11 cellular contexts compared by ENCODE assay signal in genomic region chr5:23419115-23419514, GRCh38.
A peak's percentile ranks its signal among the peaks of the same experiment; 100 is the strongest.
DNase-seq lines count a peak whose midpoint lies in the region; ATAC-seq and TF ChIP-seq lines count a peak whose summit lies in the region.
"Had no signal": no experiment of that assay in that cellular context is flagged by ENCODE, and none has a peak within 500 bp of the region (broad histone marks: within the 10 kb centered on the region; RNA-seq: fewer than 3 reads in every experiment).

No MANE protein-coding gene starts in this region.

- H3K27ac ChIP-seq in PC-3 (ENCODE audit: low read length): peak overlapping the region; percentile 14

- H3K9me2 ChIP-seq in PC-3 (replicated peaks; ENCODE audit: low read length): no peaks in the 10 kb centered on the region

- no peaks in the 10 kb centered on the region for H3K27me3 ChIP-seq in PC-3 (ENCODE audit: low read length)

- DNase-seq in A172 (ENCODE audit: low spot score): peak; percentile 10
- DNase-seq in NCI-H1092 (lab: John Stamatoyannopoulos, UW): peak; percentile 55
- DNase-seq in PC-3: peak; percentile 85
- DNase-seq in iPS-NIHi7 (ENCODE audit: extremely low spot score): peak; percentile 10
- DNase-seq in T-helper 2 cell: no peak
- DNase-seq in GM20000 (ENCODE audit: low spot score): no peak
- DNase-seq: activated naive CD8-positive, alpha-beta T cell treated with anti-CD3 and anti-CD28 coated beads, Interleukin-2, amount 50 U/mL, for 24 hours; stimulated activated CD4-positive, alpha-beta T cell treated with anti-CD3 and anti-CD28 coated beads, Interleukin-12 subunit alpha, Interleukin-12 subunit beta, amount 100 ng/mL, for 4 hours; T1000 had no signal

- peak overlapping the region; percentile 63 for H3K4me2 ChIP-seq in PC-3 (ENCODE audit: low read length)

- intact Hi-C loops in PC-3 (cut with micrococcal nuclease): no loop called here

- POLR2A ChIA-PET in PC-3 (lab: Charles Lee; ENCODE audit: unreplicated experiment): interaction anchor here (0.6 kb wide), 1 partner anchor 86 kb away, joined by 3 read pairs; no protein-coding TSS in a partner anchor

- H3K4me1 ChIP-seq in PC-3 (ENCODE audit: insufficient read depth, low read length): peaks cover 10% of the 10 kb centered on the region

- CTCF ChIA-PET in PC-3 (lab: Charles Lee): interaction anchor here (0.5 to 0.6 kb wide), 2 partner anchors 9 to 13 kb away, joined by 3 read pairs; no protein-coding TSS in a partner anchor

- no peaks in the 10 kb centered on the region for H4K20me1 ChIP-seq in PC-3 (ENCODE audit: low read length)

- 0 out of 2 replicates have a peak overlapping the region, but pooled peaks have one; percentile 32 for H2AFZ ChIP-seq in PC-3 (ENCODE audit: low read length)

- ATAC-seq in PC-3: peak; percentile 100
- ATAC-seq in GM19023 (IDR thresholded peaks at IDR 0.05; ENCODE audit: unreplicated experiment): no peak
- no peak for ATAC-seq in HG03469 (IDR thresholded peaks at IDR 0.05; ENCODE audit: unreplicated experiment)
- ATAC-seq: activated naive CD8-positive, alpha-beta T cell treated with anti-CD3 and anti-CD28 coated beads, Interleukin-2, amount 50 U/mL, for 24 hours had no signal

- no peaks in the 10 kb centered on the region for H3K36me3 ChIP-seq in PC-3 (ENCODE audit: low read depth, low read length)

- 0 out of 2 replicates have a peak, but pooled peaks have one; percentile 25 for TF ChIP-seq CTCF in PC-3 (conservative IDR thresholded peaks at IDR 0.05; ENCODE audit: low read depth, low read length)
- TF ChIP-seq CTCF in GM20000 (IDR thresholded peaks at IDR 0.05; ENCODE audit: extremely low read depth, missing control alignments): no peak

- BruUV-seq in PC-3 (replicated peaks; lab: Mats Ljungman, UMichigan): no TSS peak

- H3K79me2 ChIP-seq in PC-3 (ENCODE audit: low read length): no peaks in the 10 kb centered on the region

- H3K9ac ChIP-seq in PC-3 (ENCODE audit: low read length): no peak overlapping the region

- H3K4me3 ChIP-seq in PC-3 (ENCODE audit: low read length): peak overlapping the region; percentile 27; the same call in 1 of the 2 replicates

- H3F3A ChIP-seq in PC-3 (ENCODE audit: low read length, unreplicated experiment): no peaks in the 10 kb centered on the region

- H3K9me3 ChIP-seq in PC-3 (ENCODE audit: low read length): no peaks in the 10 kb centered on the region

Comparison
In these comparisons a context has a peak if more than half of its experiments do, and no peak if none do; other contexts are left out.
1. DNase-seq: peak in A172 (single experiment), NCI-H1092 (single experiment), PC-3 (single experiment) and iPS-NIHi7 (single experiment); none in T-helper 2 cell (0 of 5) and GM20000 (single experiment).